In the genomic region with DNA sequence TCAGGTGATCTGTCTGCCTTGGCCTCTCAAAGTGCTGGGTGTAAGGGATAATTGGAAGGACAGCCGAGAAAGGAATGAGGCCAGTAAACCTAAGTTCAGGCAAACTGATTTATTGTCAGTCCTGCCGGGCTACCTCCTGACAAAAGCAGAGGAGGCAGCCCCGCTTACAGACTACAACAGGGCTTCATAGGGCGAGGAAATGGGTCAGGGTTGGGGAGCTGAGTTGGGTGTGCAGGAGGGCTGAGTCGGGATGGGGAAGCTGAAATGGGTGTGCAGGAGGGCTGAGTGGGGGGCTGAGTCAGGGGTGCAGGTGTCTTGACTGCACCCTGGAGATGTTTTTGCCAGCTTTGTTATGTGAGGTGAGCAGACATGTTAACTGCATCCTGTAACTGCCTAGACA, we compare ENCODE assay signal across 15 cellular contexts.
DNase-seq lines count a peak whose midpoint lies in the region; ATAC-seq and TF ChIP-seq lines count a peak whose summit lies in the region.
"Had no signal": no experiment of that assay in that cellular context is flagged by ENCODE, and none has a peak within 500 bp of the region (broad histone marks: within the 10 kb centered on the region; RNA-seq: fewer than 3 reads in every experiment).

No MANE protein-coding gene starts in this region.

- no peak for TF ChIP-seq CTCF in 22Rv1 (IDR thresholded peaks at IDR 0.05)
- TF ChIP-seq CTCF in H9 (conservative IDR thresholded peaks at IDR 0.05) = no peak
- TF ChIP-seq CTCF in RWPE2 (IDR thresholded peaks at IDR 0.05; ENCODE audit: poor library complexity, severe bottlenecking) = no peak
- TF ChIP-seq CTCF in nephron progenitor cell (IDR thresholded peaks at IDR 0.05) = no peak

- DNase-seq in H9 = no peak
- DNase-seq in RWPE2 (ENCODE audit: low spot score) = no peak
- DNase-seq in nephron progenitor cell = peak; percentile 2
- DNase-seq in activated naive CD4-positive, alpha-beta T cell treated with anti-CD3 and anti-CD28 coated beads for 36 hours = no peak
- no peak for DNase-seq in NCI-H524 treated with DMSO at 0.1 percent for 48 hours (lab: John Stamatoyannopoulos, UW)
- DNase-seq in AML-193 (lab: John Stamatoyannopoulos, UW) = no peak
- DNase-seq in activated CD4-positive, CD25-positive, alpha-beta regulatory T cell treated with anti-CD3 and anti-CD28 coated beads, Interleukin-2, amount 50 U/mL, for 72 hours = no peak
- DNase-seq: ACHN; Caco-2; CD4-positive, alpha-beta T cell; GDM1; GOT3 had no signal

- no peaks in the 10 kb centered on the region for H3K23me2 ChIP-seq in H9 (ENCODE audit: insufficient read length, low read depth, low read length, poor library complexity, severe bottlenecking)

- H3K27me3 Mint-ChIP-seq in H9 (ENCODE audit: low read depth) (no peaks in the 10 kb centered on the region), nephron progenitor cell (ENCODE audit: low read depth, poor library complexity) (peaks cover 4% of the 10 kb centered on the region)
- H3K27me3 Mint-ChIP-seq in activated naive CD4-positive, alpha-beta T cell treated with anti-CD3 and anti-CD28 coated beads for 36 hours (ENCODE audit: low read depth) = no peaks in the 10 kb centered on the region
- H3K27me3 Mint-ChIP-seq: CD4-positive, alpha-beta T cell had no signal

- H2BK12ac ChIP-seq in H9 (ENCODE audit: insufficient read length, low read depth, low read length) = no peak overlapping the region

- H3K56ac ChIP-seq in H9 (ENCODE audit: insufficient read length, low read depth, low read length) = no peak overlapping the region

- no peak overlapping the region for H2BK120ac ChIP-seq in H9 (ENCODE audit: low read depth, low read length, poor library complexity, severe bottlenecking)

- no peak overlapping the region for H2BK5ac ChIP-seq in H9 (ENCODE audit: insufficient read length, low read length)

- H3K27me3 ChIP-seq in H9 (ENCODE audit: insufficient read depth, low read length) (no peaks in the 10 kb centered on the region), RWPE2 (ENCODE audit: insufficient read depth, poor library complexity, severe bottlenecking) (no peaks in the 10 kb centered on the region)

- intact Hi-C loops in activated naive CD4-positive, alpha-beta T cell treated with anti-CD3 and anti-CD28 coated beads for 36 hours (cut with micrococcal nuclease) = no loop called here

- H3K18ac ChIP-seq in H9 (ENCODE audit: insufficient read length, low read depth, low read length) = no peak overlapping the region

- H3T11ph ChIP-seq in H9 (ENCODE audit: low read length) = no peak overlapping the region

- no peak overlapping the region for H3K4ac ChIP-seq in H9 (ENCODE audit: low read depth, low read length)

- H3K9me3 Mint-ChIP-seq in H9 (peaks cover 2 to 9% of the 10 kb centered on the region in 2 experiments; a peak in 4 of 5 replicates), nephron progenitor cell (peaks cover 11% of the 10 kb centered on the region)
- peaks cover 5% of the 10 kb centered on the region for H3K9me3 Mint-ChIP-seq in activated naive CD4-positive, alpha-beta T cell treated with anti-CD3 and anti-CD28 coated beads for 36 hours
- H3K9me3 Mint-ChIP-seq: CD4-positive, alpha-beta T cell had no signal

- H3K27ac Mint-ChIP-seq in H9 (peak overlapping the region; percentile 29 to 93 (median 72); a peak in 5 of 7 replicates), nephron progenitor cell (peak overlapping the region; percentile 91)
- H3K27ac Mint-ChIP-seq in activated naive CD4-positive, alpha-beta T cell treated with anti-CD3 and anti-CD28 coated beads for 36 hours = no peak overlapping the region
- H3K27ac Mint-ChIP-seq: CD4-positive, alpha-beta T cell had no signal

- H3K36me3 Mint-ChIP-seq in H9 (ENCODE audit: insufficient read depth in 1 of 3, low read depth in 3 of 3) = peaks cover 3 to 12% (median 7%) of the 10 kb centered on the region in 3 experiments; a peak in 6 of 7 replicates
- no peaks in the 10 kb centered on the region for H3K36me3 Mint-ChIP-seq in nephron progenitor cell (ENCODE audit: low read depth)
- H3K36me3 Mint-ChIP-seq in activated naive CD4-positive, alpha-beta T cell treated with anti-CD3 and anti-CD28 coated beads for 36 hours (ENCODE audit: low read depth) = no peaks in the 10 kb centered on the region

- no peak for ATAC-seq in RWPE2 (ENCODE audit: low read depth)
- ATAC-seq: HepG2 had no signal

- H3K4me3 ChIP-seq in RWPE2 (ENCODE audit: severe bottlenecking) = no peak overlapping the region

- peak overlapping the region; percentile 19; the same call in 1 of the 2 replicates for H3K27ac ChIP-seq in 22Rv1
- no peak overlapping the region for H3K27ac ChIP-seq in H9 (ENCODE audit: insufficient read length, low read depth, low read length)
- peak overlapping the region; percentile 99 for H3K27ac ChIP-seq in RWPE2 (ENCODE audit: poor library complexity, severe bottlenecking)
- H3K27ac ChIP-seq: C4-2B had no signal

- no peak overlapping the region for H3K14ac ChIP-seq in H9 (ENCODE audit: insufficient read depth, low read length)

- H3K4me3 Mint-ChIP-seq in H9 (no peak overlapping the region), nephron progenitor cell (no peak overlapping the region)
- H3K4me3 Mint-ChIP-seq in activated naive CD4-positive, alpha-beta T cell treated with anti-CD3 and anti-CD28 coated beads for 36 hours = no peak overlapping the region
- H3K4me3 Mint-ChIP-seq: CD4-positive, alpha-beta T cell had no signal

- H3K9me3 ChIP-seq in H9 (ENCODE audit: control insufficient read depth, low read depth, low read length) (no peaks in the 10 kb centered on the region), RWPE2 (ENCODE audit: severe bottlenecking) (peaks cover 3% of the 10 kb centered on the region)

- H3K4me1 Mint-ChIP-seq in H9 = peaks cover 23 to 29% of the 10 kb centered on the region in 2 experiments
- peaks cover 9% of the 10 kb centered on the region for H3K4me1 Mint-ChIP-seq in nephron progenitor cell
- no peaks in the 10 kb centered on the region for H3K4me1 Mint-ChIP-seq in activated naive CD4-positive, alpha-beta T cell treated with anti-CD3 and anti-CD28 coated beads for 36 hours (ENCODE audit: low read depth)

- H3K79me1 ChIP-seq in H9 (ENCODE audit: insufficient read depth, low read depth, low read length, poor library complexity, severe bottlenecking) = no peaks in the 10 kb centered on the region

- CTCF ChIA-PET in activated naive CD4-positive, alpha-beta T cell treated with anti-CD3 and anti-CD28 coated beads for 36 hours (lab: Charles Lee) = no interaction called here

- H4K91ac ChIP-seq in H9 (ENCODE audit: insufficient read length, low read depth, low read length) = no peak overlapping the region

- H2AK5ac ChIP-seq in H9 (ENCODE audit: insufficient read length, low read length) = no peak overlapping the region

- peaks cover 3% of the 10 kb centered on the region for H3K36me3 ChIP-seq in RWPE2 (ENCODE audit: low read depth)

- no CpG with 5 or more reads among the region's 5 CpGs for WGBS in H9 (ENCODE audit: extremely low coverage, insufficient read length, low lambda C conversion rate)

- H3K79me2 ChIP-seq in H9 (ENCODE audit: insufficient read depth, low read length) = no peaks in the 10 kb centered on the region

- no peaks in the 10 kb centered on the region for H4K20me1 ChIP-seq in H9 (ENCODE audit: control insufficient read depth, insufficient read depth, insufficient read length)

- H2BK15ac ChIP-seq in H9 (ENCODE audit: low read depth, low read length) = no peak overlapping the region

- no peak overlapping the region for H2AFZ ChIP-seq in H9 (ENCODE audit: low read length)

- no peak overlapping the region for H4K8ac ChIP-seq in H9 (replicated peaks; ENCODE audit: insufficient read length, low read depth, low read length)

- H3K4me1 ChIP-seq in H9 (ENCODE audit: insufficient read depth, low read length) (no peaks in the 10 kb centered on the region), RWPE2 (ENCODE audit: insufficient read depth, poor library complexity, severe bottlenecking) (peaks cover 50% of the 10 kb centered on the region)
- H3K4me1 ChIP-seq: Caco-2 had no signal

- H4K5ac ChIP-seq in H9 (ENCODE audit: insufficient read length, low read depth, low read length) = no peak overlapping the region

- no peak overlapping the region for H3K9ac ChIP-seq in H9 (ENCODE audit: extremely low read depth, insufficient read length, low read length)

- no peak overlapping the region for H2BK20ac ChIP-seq in H9 (ENCODE audit: low read depth, low read length, poor library complexity, severe bottlenecking)

- no peak overlapping the region for H3K4me2 ChIP-seq in H9 (ENCODE audit: insufficient read depth, insufficient read length, low read length)

- H3K23ac ChIP-seq in H9 (ENCODE audit: insufficient read length, low read depth, low read length) = no peak overlapping the region
